In the genomic region with DNA sequence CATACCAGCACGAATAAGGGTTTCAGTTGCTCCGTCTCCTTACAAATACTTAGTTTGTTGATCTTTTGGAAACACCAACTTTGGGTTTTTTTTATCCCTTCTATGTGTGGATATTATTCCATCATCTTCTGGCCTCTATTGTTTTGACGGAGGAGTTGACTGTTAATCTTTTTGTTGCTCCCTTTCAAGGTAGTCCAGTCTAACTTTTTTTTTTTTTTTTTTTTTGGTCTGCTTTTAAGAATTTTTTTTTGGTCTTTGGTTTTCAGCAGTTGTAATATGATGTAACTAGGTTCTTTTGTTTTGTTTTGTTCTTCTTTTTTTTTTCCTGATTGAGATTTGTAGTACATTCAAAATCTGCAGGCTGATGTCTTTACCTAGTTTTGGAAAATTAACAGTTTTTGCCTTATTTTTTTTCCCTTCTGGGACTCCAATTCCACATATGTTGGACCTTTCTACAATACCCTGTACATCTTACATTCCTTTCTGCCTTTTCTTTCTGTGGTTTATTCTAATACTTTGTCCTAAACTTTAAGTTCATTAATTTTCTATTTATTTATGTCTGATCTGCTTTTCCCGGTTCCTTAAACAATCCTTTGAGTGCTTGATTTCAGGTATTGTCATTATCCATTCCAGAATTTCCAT, we compare ENCODE assay signal across 12 cellular contexts.
A peak's percentile ranks its signal among the peaks of the same experiment; 100 is the strongest.
DNase-seq lines count a peak whose midpoint lies in the region; TF ChIP-seq lines count a peak whose summit lies in the region.
"Had no signal": no experiment of that assay in that cellular context is flagged by ENCODE, and none has a peak within 500 bp of the region (broad histone marks: within the 10 kb centered on the region; RNA-seq: fewer than 3 reads in every experiment).

No MANE protein-coding gene starts in this region.

- no peak for TF ChIP-seq CTCF in astrocyte of the spinal cord (IDR thresholded peaks at IDR 0.05; ENCODE audit: low read depth, low read length)

- POLR2A ChIA-PET in HEK293T (lab: Yijun Ruan, JAX): no interaction called here

- DNase-seq in DMS53 (lab: John Stamatoyannopoulos, UW) (peak; percentile 19), DMS53 treated with DMSO at 0.1 percent for 48 hours (lab: John Stamatoyannopoulos, UW; ENCODE audit: unreplicated experiment) (no peak), HEK293T (ENCODE audit: extremely low spot score) (no peak), astrocyte of the spinal cord (ENCODE audit: low read depth, low spot score) (peak; percentile 5), NCI-H2081 treated with DMSO at 0.1 percent for 48 hours (lab: John Stamatoyannopoulos, UW) (no peak), retina (no peak)
- DNase-seq in activated CD4-positive, CD25-positive, alpha-beta regulatory T cell treated with anti-CD3 and anti-CD28 coated beads, Interleukin-2, amount 50 U/mL, for 72 hours: no peak
- DNase-seq: Calu3; CD8-positive, alpha-beta T cell; GOT3; H7 had no signal

- CTCF ChIA-PET in HEK293T (lab: Yijun Ruan, JAX): no interaction called here

- H3K4me3 ChIP-seq in astrocyte of the spinal cord (ENCODE audit: low read depth, low read length): no peak overlapping the region
- H3K4me3 ChIP-seq: BLaER1 treated with 17β-estradiol and CSF1 and Interleukin-3, amounts not matched to agents 10 nM and 100 nM had no signal

- in situ Hi-C loops in astrocyte of the spinal cord (cut with HindIII; ENCODE audit: low sequenced_read_pairs): no loop called here

TF ChIP-seq in HEK293T, 16 proteins besides CTCF, POLR2A, EP300 and RAD21:
- no peak for TF ChIP-seq L3MBTL2 (conservative IDR thresholded peaks at IDR 0.05)
- TF ChIP-seq ELF4 (IDR thresholded peaks at IDR 0.05): no peak
- no peak for TF ChIP-seq LEF1 (IDR thresholded peaks at IDR 0.05; ENCODE audit: borderline replicate concordance)
- no peak for TF ChIP-seq HDGF (IDR thresholded peaks at IDR 0.05; ENCODE audit: borderline replicate concordance)
- no peak for TF ChIP-seq PKNOX1 (IDR thresholded peaks at IDR 0.05)
- peak; percentile 58 for TF ChIP-seq ZNF384 (IDR thresholded peaks at IDR 0.05)
- TF ChIP-seq TARDBP (IDR thresholded peaks at IDR 0.05): no peak
- TF ChIP-seq SUZ12 (IDR thresholded peaks at IDR 0.05): no peak

Comparison
In these comparisons a context has a peak if more than half of its experiments do, and no peak if none do; other contexts are left out.
1. DNase-seq: peak in DMS53 (single experiment) and astrocyte of the spinal cord (single experiment); none in DMS53 treated with DMSO at 0.1 percent for 48 hours (single experiment), HEK293T (single experiment), activated CD4-positive, CD25-positive, alpha-beta regulatory T cell treated with anti-CD3 and anti-CD28 coated beads, Interleukin-2, amount 50 U/mL, for 72 hours (single experiment), NCI-H2081 treated with DMSO at 0.1 percent for 48 hours (single experiment) and retina (single experiment).